8 cellular contexts compared by ENCODE assay signal in the genomic region with DNA sequence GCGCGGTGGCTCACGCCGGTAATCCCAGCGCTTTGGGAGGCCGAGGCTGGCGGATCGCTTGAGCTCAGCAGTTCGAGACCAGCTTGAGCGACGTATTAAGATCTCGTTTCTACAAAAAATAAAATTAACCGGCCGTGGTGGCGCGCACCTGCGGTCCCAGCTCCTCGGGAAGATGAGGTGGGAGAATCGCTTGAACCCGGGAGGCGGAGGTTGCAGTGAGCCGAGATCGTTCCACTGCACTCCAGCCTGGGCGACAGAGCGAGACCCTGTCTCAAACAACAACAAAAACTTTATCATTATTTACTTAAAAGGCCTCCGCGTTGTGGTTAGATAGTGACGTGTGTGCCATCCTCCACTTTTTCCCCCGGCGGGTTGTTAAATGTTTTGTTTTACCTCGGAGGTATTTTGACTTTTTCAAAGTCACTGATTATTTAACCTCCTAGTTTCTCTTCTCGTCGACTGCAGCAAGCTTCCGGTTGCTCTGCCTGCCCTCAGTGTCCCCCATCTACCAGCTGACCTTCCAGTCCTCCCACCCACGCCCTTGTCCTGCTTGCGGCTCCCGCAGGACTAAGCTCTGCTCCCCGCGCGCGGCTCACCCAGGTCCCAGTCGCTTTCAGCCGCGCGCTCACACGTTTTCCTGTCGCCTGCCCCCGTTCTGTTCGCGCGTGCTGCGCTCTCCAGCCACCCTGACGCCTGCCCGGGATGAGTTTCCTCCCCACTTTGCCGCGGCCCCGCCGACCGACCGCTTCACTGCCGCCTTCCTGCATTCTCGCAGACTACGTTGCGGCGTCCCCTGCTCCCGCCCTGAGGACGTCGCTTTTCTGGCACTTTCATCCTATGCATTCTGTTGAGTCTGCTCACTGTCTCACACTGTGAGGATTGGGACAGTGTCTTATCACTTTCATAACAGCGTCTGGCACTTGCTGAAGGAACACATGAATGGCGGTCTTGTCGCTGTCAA. TPM values are rescaled to one million over a fixed set of nuclear protein-coding genes. Genes with fewer than 3 reads are reported as not detected.
DNase-seq lines count a peak whose midpoint lies in the region; TF ChIP-seq lines count a peak whose summit lies in the region.

No MANE protein-coding gene starts in this region.

- peak overlapping the region; percentile 90 for H3K4me2 ChIP-seq in BLaER1

- H3K36me3 ChIP-seq in BLaER1 (peaks cover 7% of the 10 kb centered on the region; the same call in 1 of the 2 replicates), NT2/D1 (ENCODE audit: insufficient read depth, insufficient read length, low read length) (peaks cover 4% of the 10 kb centered on the region)

- H3K36me3 Mint-ChIP-seq in endothelial cell (ENCODE audit: low read depth, unreplicated experiment), result peaks cover 8% of the 10 kb centered on the region

- peaks cover 32% of the 10 kb centered on the region for H3K4me1 Mint-ChIP-seq in endothelial cell (ENCODE audit: unreplicated experiment)

- DNase-seq in HL-60 (ENCODE audit: low read depth in 1 of 2, low spot score in 1 of 2) (peak; percentile 77 to 91), NT2/D1 (ENCODE audit: low read depth, low spot score) (peak; percentile 33), endothelial cell (ENCODE audit: low spot score) (peak; percentile 67)
- peak; percentile 59 for DNase-seq in activated CD8-positive, alpha-beta memory T cell treated with anti-CD3 and anti-CD28 coated beads, Interleukin-2, amount 50 U/mL, for 1 hour (ENCODE audit: extremely low read depth)
- DNase-seq in stimulated activated CD8-positive, alpha-beta memory T cell treated with anti-CD3 and anti-CD28 coated beads, Interleukin-4, amount 100 ng/mL, for 1 hour (ENCODE audit: low read depth in 2 of 2, low spot score in 1 of 2), result peak; percentile 37 to 46

- peak overlapping the region; percentile 93 for H3K4me3 ChIP-seq in BLaER1
- peak overlapping the region; percentile 63 for H3K4me3 ChIP-seq in HL-60 (replicated peaks; ENCODE audit: insufficient read depth, low read length)
- H3K4me3 ChIP-seq in NT2/D1 (ENCODE audit: insufficient read length, low read depth), result peak overlapping the region; percentile 48
- H3K4me3 ChIP-seq in mononuclear cell (ENCODE audit: low read length), result peak overlapping the region; percentile 99

- H3K27ac ChIP-seq in BLaER1 (peak overlapping the region; percentile 90), HL-60 (replicated peaks) (peak overlapping the region; percentile 100)

- H3K9me3 ChIP-seq in BLaER1 (no peaks in the 10 kb centered on the region), NT2/D1 (ENCODE audit: insufficient read depth, low read length) (no peaks in the 10 kb centered on the region; the same call in 1 of the 2 replicates), mononuclear cell (ENCODE audit: low read depth, low read length) (no peaks in the 10 kb centered on the region)

- H3K4me3 Mint-ChIP-seq in endothelial cell (ENCODE audit: unreplicated experiment), result peak overlapping the region; percentile 98

- peaks cover 31% of the 10 kb centered on the region for H4K20me1 ChIP-seq in BLaER1

- H3K9ac ChIP-seq in BLaER1 (peak overlapping the region; percentile 87), NT2/D1 (ENCODE audit: insufficient read length, low read depth) (peak overlapping the region; percentile 90)

- peak overlapping the region; percentile 91 for H3K27ac Mint-ChIP-seq in endothelial cell (ENCODE audit: unreplicated experiment)

- H3K9me3 Mint-ChIP-seq in endothelial cell (ENCODE audit: unreplicated experiment), result no peaks in the 10 kb centered on the region

- TF ChIP-seq POLR2A in GM19193 (IDR thresholded peaks at IDR 0.05; ENCODE audit: extremely low read depth, insufficient read depth, insufficient read length), result peak; percentile 81

- H3K27me3 Mint-ChIP-seq in endothelial cell (ENCODE audit: unreplicated experiment), result peaks cover 7% of the 10 kb centered on the region

- TF ChIP-seq CTCF in HL-60 (IDR thresholded peaks at IDR 0.05; ENCODE audit: insufficient read depth, low read length) (no peak), endothelial cell (IDR thresholded peaks at IDR 0.05; ENCODE audit: unreplicated experiment) (no peak)

- H3K27me3 ChIP-seq in BLaER1 (no peaks in the 10 kb centered on the region), HL-60 (ENCODE audit: insufficient read depth, poor library complexity, severe bottlenecking) (no peaks in the 10 kb centered on the region), NT2/D1 (ENCODE audit: insufficient read depth, insufficient read length) (no peaks in the 10 kb centered on the region), mononuclear cell (ENCODE audit: insufficient read depth, low read length) (no peaks in the 10 kb centered on the region)

- peaks cover 41% of the 10 kb centered on the region for H3K4me1 ChIP-seq in BLaER1
- no peaks in the 10 kb centered on the region for H3K4me1 ChIP-seq in NT2/D1 (ENCODE audit: insufficient read depth, insufficient read length)
- H3K4me1 ChIP-seq in mononuclear cell (ENCODE audit: insufficient read depth, low read length), result peaks cover 39% of the 10 kb centered on the region

RNA-seq across cellular contexts. Expression of a gene that starts 1.2 kb away (rescaled TPM):
- total RNA-seq in endothelial cell (ENCODE audit: unreplicated experiment), result 103 TPM
- 298 TPM for total RNA-seq in mononuclear cell

Comparison
In these comparisons a context has a peak if more than half of its experiments do, and no peak if none do; other contexts are left out.
1. Peak in every context shown above with its lines: DNase-seq, H3K4me3 ChIP-seq and H3K27ac ChIP-seq.
2. H3K4me3 ChIP-seq: peak in every context shown above with its lines; median percentile 99 in mononuclear cell; 93 in BLaER1; 63 in HL-60; 48 in NT2/D1.
3. DNase-seq: peak in every context shown above with its lines; median percentile 84 in HL-60; 67 in endothelial cell; 59 in activated CD8-positive, alpha-beta memory T cell treated with anti-CD3 and anti-CD28 coated beads, Interleukin-2, amount 50 U/mL, for 1 hour; 42 in stimulated activated CD8-positive, alpha-beta memory T cell treated with anti-CD3 and anti-CD28 coated beads, Interleukin-4, amount 100 ng/mL, for 1 hour; 33 in NT2/D1.